Comparison of ENCODE assay signal across 8 cellular contexts in genomic region chr18:76709659-76710645, GRCh38.
A peak's percentile ranks its signal among the peaks of the same experiment; 100 is the strongest.
DNase-seq lines count a peak whose midpoint lies in the region; ATAC-seq and TF ChIP-seq lines count a peak whose summit lies in the region.

No MANE protein-coding gene starts in this region.

- DNase-seq in GM03348 (ENCODE audit: low spot score) (peak; percentile 84), HEK293T (ENCODE audit: extremely low spot score) (peak; percentile 59), NB4 (ENCODE audit: low read depth) (peak; percentile 79), SKM-1 (lab: John Stamatoyannopoulos, UW; ENCODE audit: unreplicated experiment) (peak; percentile 36), head of caudate nucleus (peak; percentile 61 to 87 (median 74)), prostate gland (ENCODE audit: low spot score) (peak; percentile 51), NCI-H226 (no peak)
- peak in 1 of 2 donors; percentile 40 for DNase-seq in activated naive CD4-positive, alpha-beta T cell treated with anti-CD3 and anti-CD28 coated beads, Interleukin-2, amount 50 U/mL, for 72 hours (ENCODE audit: low spot score in 2 of 2)

- H3K4me3 ChIP-seq in NB4 (ENCODE audit: low read depth, low read length) (no peak overlapping the region), prostate gland (no peak overlapping the region)

- no peaks in the 10 kb centered on the region for H3K27me3 ChIP-seq in prostate gland (replicated peaks; ENCODE audit: insufficient read depth)

- peak; percentile 89 to 90 for ATAC-seq in activated naive CD4-positive, alpha-beta T cell treated with anti-CD3 and anti-CD28 coated beads, Interleukin-2, amount 50 U/mL, for 72 hours

- no peak overlapping the region for H3K27ac ChIP-seq in prostate gland

- 40% methylated on average over 29 of the region's 29 CpGs for WGBS in prostate gland

- H3K27ac Mint-ChIP-seq in activated naive CD4-positive, alpha-beta T cell treated with anti-CD3 and anti-CD28 coated beads, Interleukin-2, amount 50 U/mL, for 72 hours = peak overlapping the region in 1 of 2 donors; percentile 70

- intact Hi-C loops in head of caudate nucleus (cut with DNase I) = loop anchor here (5.0 kb wide), 1 partner anchor 313 kb away; no protein-coding TSS in a partner anchor
- intact Hi-C loops in prostate gland (cut with DNase I) = loop anchor here (5.0 to 10.0 kb wide), 2 partner anchors 313 to 445 kb away; no protein-coding TSS in a partner anchor

- CTCF ChIA-PET in HEK293T (lab: Yijun Ruan, JAX) = interaction anchor here (0.6 to 1.4 kb wide), 9 partner anchors 12 to 328 kb away, joined by 3 to 12 read pairs (median 3); no protein-coding TSS in a partner anchor

- H3K36me3 ChIP-seq in prostate gland = no peaks in the 10 kb centered on the region

- H3K36me3 Mint-ChIP-seq in activated naive CD4-positive, alpha-beta T cell treated with anti-CD3 and anti-CD28 coated beads, Interleukin-2, amount 50 U/mL, for 72 hours = no peaks in the 10 kb centered on the region

- POLR2A ChIA-PET in HEK293T (lab: Yijun Ruan, JAX) = no interaction called here

- TF ChIP-seq CTCF in NB4 (IDR thresholded peaks at IDR 0.05; ENCODE audit: low read depth, low read length) = peak; percentile 57
- peak; percentile 75 to 92 (median 82) for TF ChIP-seq CTCF in prostate gland (IDR thresholded peaks at IDR 0.05)

- TF ChIP-seq POLR2A in NB4 (IDR thresholded peaks at IDR 0.05; ENCODE audit: extremely low read depth, insufficient read length) (no peak), prostate gland (IDR thresholded peaks at IDR 0.05) (no peak)

- no peaks in the 10 kb centered on the region for H3K9me3 ChIP-seq in prostate gland

- no peaks in the 10 kb centered on the region for H3K4me1 ChIP-seq in prostate gland (replicated peaks)

- no peaks in the 10 kb centered on the region for H3K9me3 Mint-ChIP-seq in activated naive CD4-positive, alpha-beta T cell treated with anti-CD3 and anti-CD28 coated beads, Interleukin-2, amount 50 U/mL, for 72 hours

TF ChIP-seq in HEK293T, 16 proteins besides CTCF, POLR2A, EP300 and RAD21:
- TF ChIP-seq ARNT (IDR thresholded peaks at IDR 0.05) = no peak
- no peak for TF ChIP-seq TARDBP (IDR thresholded peaks at IDR 0.05)
- no peak for TF ChIP-seq SP1 (IDR thresholded peaks at IDR 0.05)
